Comparison of ENCODE assay signal across 24 cellular contexts in the genomic region with DNA sequence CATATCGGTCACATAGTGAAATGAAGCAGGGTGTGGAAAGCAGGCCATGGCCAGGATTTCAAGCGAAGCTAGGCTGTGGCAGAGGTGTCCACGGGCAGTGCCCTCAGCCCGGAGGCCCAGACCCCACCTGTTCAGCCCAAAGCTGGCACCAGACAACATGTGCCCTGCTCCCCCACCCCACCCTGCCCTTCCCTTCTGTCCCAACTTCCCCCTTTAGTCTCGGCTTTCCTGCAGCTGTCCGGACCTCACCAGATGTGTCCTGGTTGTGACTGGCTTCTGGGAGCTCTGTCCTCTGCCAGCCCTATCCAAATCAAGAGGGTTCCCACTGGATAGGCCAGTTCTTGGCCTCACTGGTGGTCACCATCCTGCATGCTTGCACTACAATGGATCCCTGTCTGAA. TPM values are rescaled to one million over a fixed set of nuclear protein-coding genes. Genes with fewer than 3 reads are reported as not detected.
"Had no signal": no experiment of that assay in that cellular context is flagged by ENCODE, and none has a peak within 500 bp of the region (broad histone marks: within the 10 kb centered on the region; RNA-seq: fewer than 3 reads in every experiment).

No MANE protein-coding gene starts in this region.

- H3K27ac Mint-ChIP-seq: activated naive CD4-positive, alpha-beta T cell treated with anti-CD3 and anti-CD28 coated beads for 36 hours; dendritic cell treated with granulocyte-macrophage colony-stimulating factor and Interleukin-4, amounts not matched to agents 40 ng/mL and 50 ng/mL, for 4 days; immature natural killer cell; memory B cell; naive thymus-derived CD8-positive, alpha-beta T cell had no signal

- H3K4me3 ChIP-seq: gastroesophageal sphincter, heart right ventricle, left ventricle myocardium inferior, mucosa of descending colon, sigmoid colon, tibial artery had no signal

- H3K36me3 ChIP-seq: gastroesophageal sphincter, heart right ventricle, left ventricle myocardium inferior, neutrophil, sigmoid colon, tibial artery had no signal

- H2AFZ ChIP-seq: parathyroid adenoma had no signal

- H3K4me3 Mint-ChIP-seq: activated naive CD4-positive, alpha-beta T cell treated with anti-CD3 and anti-CD28 coated beads for 36 hours; activated T-cell treated with anti-CD3 and anti-CD28 coated beads, Interleukin-2, amount 50 U/mL, for 4 hours; dendritic cell treated with granulocyte-macrophage colony-stimulating factor and Interleukin-4, amounts not matched to agents 40 ng/mL and 50 ng/mL, for 4 days; immature natural killer cell; memory B cell; naive thymus-derived CD8-positive, alpha-beta T cell had no signal

- DNase-seq: activated CD4-positive, alpha-beta T cell treated with anti-CD3 and anti-CD28 coated beads, Interleukin-2, amount 50 U/mL, for 1 hour; activated CD4-positive, CD25-positive, alpha-beta regulatory T cell treated with anti-CD3 and anti-CD28 coated beads, Interleukin-2, amount 50 U/mL, for 72 hours; activated CD8-positive, alpha-beta memory T cell treated with anti-CD3 and anti-CD28 coated beads, Interleukin-2, amount 50 U/mL, for 4 hours; activated naive CD4-positive, alpha-beta T cell treated with anti-CD3 and anti-CD28 coated beads for 36 hours; activated T-cell treated with anti-CD3 and anti-CD28 coated beads, Interleukin-2, amount 50 U/mL, for 4 hours; effector CD8-positive, alpha-beta T cell; heart right ventricle; immature natural killer cell; left ventricle myocardium inferior; mucosa of descending colon; naive thymus-derived CD8-positive, alpha-beta T cell; sigmoid colon; stimulated activated CD4-positive, alpha-beta T cell treated with anti-CD3 and anti-CD28 coated beads, Interleukin-12 subunit alpha, Interleukin-12 subunit beta, amount 100 ng/mL, for 4 hours; stimulated activated CD4-positive, alpha-beta T cell treated with anti-CD3 and anti-CD28 coated beads, Interleukin-1b, Interleukin-23, amount 100 ng/mL, for 48 hours; stimulated activated CD8-positive, alpha-beta memory T cell treated with anti-CD3 and anti-CD28 coated beads, Interleukin-4, amount 100 ng/mL, for 48 hours; stimulated activated naive CD4-positive, alpha-beta T cell; T-helper 1 cell; T-helper 9 cell; tibial artery had no signal

- H3K27ac ChIP-seq: gastroesophageal sphincter, heart right ventricle, left ventricle myocardium inferior, neutrophil, parathyroid adenoma, sigmoid colon, tibial artery had no signal

- H3K79me2 ChIP-seq: parathyroid adenoma had no signal

- H3K4me1 ChIP-seq: gastroesophageal sphincter, left ventricle myocardium inferior, parathyroid adenoma, sigmoid colon had no signal

- H3K9ac ChIP-seq: parathyroid adenoma had no signal

- H3K4me1 Mint-ChIP-seq: immature natural killer cell; memory B cell; naive thymus-derived CD8-positive, alpha-beta T cell had no signal

- H3K27me3 Mint-ChIP-seq: dendritic cell treated with granulocyte-macrophage colony-stimulating factor and Interleukin-4, amounts not matched to agents 40 ng/mL and 50 ng/mL, for 4 days had no signal

- H3K36me3 Mint-ChIP-seq: memory B cell had no signal

- ATAC-seq: activated T-cell treated with anti-CD3 and anti-CD28 coated beads, Interleukin-2, amount 50 U/mL, for 4 hours; gastroesophageal sphincter; mucosa of descending colon; naive thymus-derived CD8-positive, alpha-beta T cell had no signal

- H3K9me3 ChIP-seq: mucosa of descending colon, neutrophil had no signal

- H3K27me3 ChIP-seq: neutrophil, sigmoid colon, tibial artery had no signal

RNA-seq across cellular contexts. Expression of a gene that starts 37.3 kb away (rescaled TPM):
- total RNA-seq: activated naive CD4-positive, alpha-beta T cell treated with anti-CD3 and anti-CD28 coated beads for 36 hours had no signal
- polyA plus RNA-seq: naive thymus-derived CD8-positive, alpha-beta T cell had no signal
